In the genomic region with DNA sequence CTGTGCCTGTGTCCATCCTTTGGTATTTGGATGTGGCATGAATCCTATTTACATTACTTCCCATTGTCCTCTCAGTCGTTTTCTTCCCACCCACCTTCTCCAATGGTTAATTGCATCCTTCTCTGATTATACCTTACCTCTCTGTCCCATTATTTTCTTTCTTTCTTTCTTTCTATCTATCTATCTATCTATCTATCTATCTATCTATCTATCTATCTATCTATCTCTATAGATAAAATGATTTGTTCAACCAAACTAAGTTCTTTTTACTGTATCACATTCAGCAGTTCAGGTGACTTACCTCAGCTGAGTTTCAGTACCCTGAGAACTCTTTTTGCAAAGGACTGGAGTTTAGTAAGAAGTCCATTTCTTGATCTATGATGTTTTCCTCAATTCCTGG, we compare ENCODE assay signal across 7 cellular contexts.
"Had no signal": no experiment of that assay in that cellular context is flagged by ENCODE, and none has a peak within 500 bp of the region (broad histone marks: within the 10 kb centered on the region; RNA-seq: fewer than 3 reads in every experiment).

No MANE protein-coding gene starts in this region.

- H3K9ac ChIP-seq: KMS-11 had no signal

- H3K4me2 ChIP-seq: KMS-11 had no signal

- FAIRE-seq: HepG2, HTR-8/SVneo had no signal

- DNase-seq: IMR-90, KBM-7, KG1 had no signal

- ATAC-seq: HepG2 had no signal

- H3K27ac ChIP-seq: HL-60, KMS-11 had no signal
